1 cellular context compared by ENCODE assay signal in genomic region chr3:29091599-29092189, GRCh38.
TF ChIP-seq lines count a peak whose summit lies in the region.

No MANE protein-coding gene starts in this region.

TF ChIP-seq in endothelial cell of umbilical vein, 7 proteins besides CTCF, POLR2A, EP300 and RAD21:
- TF ChIP-seq FOS (IDR thresholded peaks at IDR 0.05; ENCODE audit: borderline replicate concordance, insufficient read depth, low read length) (peak; percentile 37), EZH2 (IDR thresholded peaks at IDR 0.05; ENCODE audit: borderline replicate concordance, low read depth, low read length, severe bottlenecking) (no peak), GATA2 (IDR thresholded peaks at IDR 0.05; ENCODE audit: insufficient read depth, insufficient read length, low read depth, low read length) (peak; percentile 65), POLR2AphosphoS5 (IDR thresholded peaks at IDR 0.05; ENCODE audit: insufficient read depth, low read depth, low read length) (peak; percentile 28), MYC (IDR thresholded peaks at IDR 0.05; ENCODE audit: low read depth, low read length) (no peak), JUN (IDR thresholded peaks at IDR 0.05; ENCODE audit: borderline replicate concordance, insufficient read depth, insufficient read length, low read depth) (peak; percentile 42), MAX (IDR thresholded peaks at IDR 0.05; ENCODE audit: insufficient read depth, insufficient read length) (no peak)
